In the genomic region with DNA sequence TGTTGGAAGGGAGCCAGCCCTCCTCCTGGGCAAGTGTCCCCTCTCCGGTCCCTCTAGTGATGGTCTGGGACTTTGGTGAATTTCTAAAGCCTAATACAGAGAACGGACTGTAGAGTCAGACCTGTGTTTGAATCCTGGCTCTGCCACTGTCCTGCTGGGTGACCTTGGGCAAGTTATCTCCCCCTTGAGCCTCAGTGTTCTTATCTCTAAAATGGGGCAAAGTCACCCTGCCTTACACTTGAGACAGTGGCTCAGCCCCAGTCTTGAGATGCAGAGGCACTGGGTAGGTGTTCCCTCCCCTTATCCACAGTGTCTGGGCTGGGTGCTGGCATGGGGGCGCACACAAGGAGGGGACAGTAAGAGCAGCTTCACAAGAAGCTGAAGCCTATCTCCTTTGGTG, we compare ENCODE assay signal across 23 cellular contexts. TPM values are rescaled to one million over a fixed set of nuclear protein-coding genes. Genes with fewer than 3 reads are reported as not detected.
DNase-seq lines count a peak whose midpoint lies in the region; ATAC-seq, FAIRE-seq and TF ChIP-seq lines count a peak whose summit lies in the region.
"Had no signal": no experiment of that assay in that cellular context is flagged by ENCODE, and none has a peak within 500 bp of the region (broad histone marks: within the 10 kb centered on the region; RNA-seq: fewer than 3 reads in every experiment).

No MANE protein-coding gene starts in this region.

- no peaks in the 10 kb centered on the region for H3K9me2 ChIP-seq in PC-9 (ENCODE audit: insufficient read depth)

- no peak for TF ChIP-seq CTCF in HepG2 (CRISPR knock-in tag; IDR thresholded peaks at IDR 0.05)
- no peak for TF ChIP-seq CTCF in right lobe of liver (IDR thresholded peaks at IDR 0.05)
- TF ChIP-seq CTCF in PC-9 (conservative IDR thresholded peaks at IDR 0.05), result no peak
- TF ChIP-seq CTCF in osteoblast (IDR thresholded peaks at IDR 0.05; ENCODE audit: extremely low read depth, low read depth, low read length), result no peak

- H3K36me3 ChIP-seq in HepG2 (replicated peaks in 1 of 2; ENCODE audit: control insufficient read depth in 1 of 2, insufficient read depth in 2 of 2, low read length in 2 of 2) (peaks cover 8 to 43% of the 10 kb centered on the region in 2 experiments; a peak in 4 of 5 replicates), right lobe of liver (peaks cover 0 to 26% (median 6%) of the 10 kb centered on the region in 4 donors), PC-9 (ENCODE audit: low read depth) (0 out of 2 replicates have a peak, but pooled peaks cover 7% of the 10 kb centered on the region), osteoblast (ENCODE audit: insufficient read depth, low read length) (no peaks in the 10 kb centered on the region), subcutaneous abdominal adipose tissue (ENCODE audit: control insufficient read depth in 5 of 5, insufficient read depth in 5 of 5, low read length in 5 of 5) (peaks cover 3 to 91% (median 72%) of the 10 kb centered on the region in 5 donors)
- H3K36me3 ChIP-seq: BE2C, BLaER1 had no signal

- peaks cover 73% of the 10 kb centered on the region for H3K4me1 ChIP-seq in HepG2 (ENCODE audit: insufficient read depth, low read length)
- H3K4me1 ChIP-seq in right lobe of liver, result peaks cover 0 to 85% (median 26%) of the 10 kb centered on the region in 4 donors
- peaks cover 31% of the 10 kb centered on the region for H3K4me1 ChIP-seq in PC-9 (replicated peaks; ENCODE audit: insufficient read depth)
- no peaks in the 10 kb centered on the region for H3K4me1 ChIP-seq in osteoblast (ENCODE audit: insufficient read depth, low read length)
- peaks cover 5 to 79% (median 34%) of the 10 kb centered on the region in 5 donors for H3K4me1 ChIP-seq in subcutaneous abdominal adipose tissue (ENCODE audit: control insufficient read depth in 5 of 5, insufficient read depth in 5 of 5, low read length in 5 of 5)
- H3K4me1 ChIP-seq: BE2C, BLaER1 had no signal

- H3K79me2 ChIP-seq in HepG2 (ENCODE audit: insufficient read depth, low read length) (no peaks in the 10 kb centered on the region), PC-9 (ENCODE audit: low read depth) (no peaks in the 10 kb centered on the region), osteoblast (ENCODE audit: insufficient read depth, low read length) (no peaks in the 10 kb centered on the region)

- CTCF ChIA-PET in HepG2 (lab: Yijun Ruan, JAX; ENCODE audit: low intra/inter-chr PET ratio, low total read pairs) (no interaction called here), PC-9 (lab: Charles Lee) (no interaction called here)

- no peak overlapping the region for H3K9ac ChIP-seq in HepG2 (ENCODE audit: insufficient read depth, low read depth, low read length)
- peak overlapping the region in 2 of 5 donors; percentile 16 to 24 for H3K9ac ChIP-seq in subcutaneous abdominal adipose tissue (ENCODE audit: low read length in 5 of 5)
- H3K9ac ChIP-seq: BLaER1 had no signal

- H2AFZ ChIP-seq in HepG2 (ENCODE audit: low read length) (no peak overlapping the region), PC-9 (no peak overlapping the region), osteoblast (ENCODE audit: low read length) (no peak overlapping the region)

- H3K9me3 ChIP-seq in HepG2 (ENCODE audit: low read length) (no peaks in the 10 kb centered on the region), right lobe of liver (no peaks in the 10 kb centered on the region), PC-9 (ENCODE audit: insufficient read depth, low read depth) (no peaks in the 10 kb centered on the region), osteoblast (ENCODE audit: low read depth, low read length) (no peaks in the 10 kb centered on the region), subcutaneous abdominal adipose tissue (ENCODE audit: control insufficient read depth in 5 of 5, low read length in 5 of 5) (no peaks in the 10 kb centered on the region)
- H3K9me3 ChIP-seq: BE2C, BLaER1, Caco-2 had no signal

- H4K20me1 ChIP-seq in HepG2 (ENCODE audit: insufficient read depth, low read length) (no peaks in the 10 kb centered on the region), PC-9 (ENCODE audit: insufficient read depth) (no peaks in the 10 kb centered on the region), osteoblast (ENCODE audit: insufficient read depth, low read length) (no peaks in the 10 kb centered on the region)
- H4K20me1 ChIP-seq: BLaER1 had no signal

- TF ChIP-seq EP300 in HepG2 (IDR thresholded peaks at IDR 0.05; ENCODE audit: low read depth in 2 of 2, low read length in 2 of 2), result no peak
- no peak for TF ChIP-seq EP300 in HepG2 (CRISPR knock-in tag; IDR thresholded peaks at IDR 0.05; ENCODE audit: borderline replicate concordance)

- no peak for DNase-seq in HepG2 (ENCODE audit: low spot score)
- no peak for DNase-seq in right lobe of liver
- DNase-seq in PC-9, result no peak
- peak; percentile 46 for DNase-seq in osteoblast (ENCODE audit: insufficient read length, low spot score, missing footprints)
- DNase-seq in amygdala (lab: John Stamatoyannopoulos, UW), result no peak
- DNase-seq: 8988T; ACHN; BE2C; C1 segment of cervical spinal cord; Caco-2; Calu3; CD4-positive, alpha-beta T cell; CD8-positive, alpha-beta T cell; DMS79 treated with DMSO at 0.1 percent for 48 hours; GF-D8 had no signal

- in situ Hi-C loops in HepG2 (cut with HindIII; ENCODE audit: extremely low pct_ligation_motif_present, low pct_unique_long_range_greater_than_20kb), result no loop called here

- H3K4me3 ChIP-seq in HepG2 (replicated peaks in 1 of 3; ENCODE audit: insufficient read depth in 1 of 3, low read depth in 2 of 3, low read length in 3 of 3) (no peak overlapping the region), right lobe of liver (no peak overlapping the region), PC-9 (no peak overlapping the region), osteoblast (ENCODE audit: insufficient read depth, low read length) (no peak overlapping the region), subcutaneous abdominal adipose tissue (ENCODE audit: low read depth in 1 of 5, low read length in 5 of 5) (no peak overlapping the region)
- H3K4me3 ChIP-seq: BLaER1 had no signal

- H3K27ac ChIP-seq in HepG2 (ENCODE audit: extremely low read length, insufficient read depth, low read length) (no peak overlapping the region), right lobe of liver (no peak overlapping the region), PC-9 (no peak overlapping the region), osteoblast (ENCODE audit: low read depth, low read length) (no peak overlapping the region), subcutaneous abdominal adipose tissue (ENCODE audit: low read depth, low read length) (peak overlapping the region; percentile 23)
- H3K27ac ChIP-seq: BLaER1 had no signal

- BruUV-seq in HepG2 (replicated peaks; lab: Mats Ljungman, UMichigan) (no TSS peak), PC-9 (replicated peaks; lab: Mats Ljungman, UMichigan) (no TSS peak)

- 100% methylated on average over 1 of the region's 3 CpGs for WGBS in HepG2 (ENCODE audit: low lambda C conversion rate)
- no CpG with 5 or more reads among the region's 3 CpGs for WGBS in right lobe of liver (ENCODE audit: insufficient coverage, low coverage, low lambda C conversion rate, missing lambda C conversion rate)

- H3K4me2 ChIP-seq in HepG2 (ENCODE audit: low read depth, low read length) (no peak overlapping the region), PC-9 (peak overlapping the region; percentile 27; the same call in 1 of the 2 replicates), osteoblast (ENCODE audit: insufficient read depth, low read length) (no peak overlapping the region)
- H3K4me2 ChIP-seq: BLaER1 had no signal

- FAIRE-seq in HepG2 (lab: Jason Lieb, UNC), result no peak
- FAIRE-seq: A204.1, D721Med, G401.6, GM12891 had no signal

- POLR2A ChIA-PET in HepG2 (lab: Yijun Ruan, JAX) (no interaction called here), PC-9 (lab: Charles Lee; ENCODE audit: unreplicated experiment) (interaction anchor here (0.7 kb wide), 1 partner anchor 576 kb away, joined by 11 read pairs; no protein-coding TSS in a partner anchor)

- no peaks in the 10 kb centered on the region for H3K27me3 ChIP-seq in HepG2 (ENCODE audit: control insufficient read depth in 1 of 2, insufficient read depth in 2 of 2, low read length in 2 of 2)
- H3K27me3 ChIP-seq in right lobe of liver, result no peaks in the 10 kb centered on the region
- H3K27me3 ChIP-seq in PC-9 (ENCODE audit: insufficient read depth, low read depth), result no peaks in the 10 kb centered on the region
- H3K27me3 ChIP-seq in osteoblast (ENCODE audit: insufficient read depth, low read length), result no peaks in the 10 kb centered on the region
- no peaks in the 10 kb centered on the region for H3K27me3 ChIP-seq in subcutaneous abdominal adipose tissue (ENCODE audit: control insufficient read depth in 5 of 5, insufficient read depth in 4 of 5, low read length in 5 of 5)
- H3K27me3 ChIP-seq: BE2C, BLaER1 had no signal

- peaks cover 24% of the 10 kb centered on the region; the same call in 1 of the 2 replicates for H3F3A ChIP-seq in PC-9 (ENCODE audit: insufficient read depth, low read depth)

- intact Hi-C loops in HepG2 (cut with micrococcal nuclease; ENCODE audit: unreplicated experiment), result no loop called here
- intact Hi-C loops in right lobe of liver (cut with DNase I), result no loop called here
- intact Hi-C loops in PC-9 (cut with micrococcal nuclease; ENCODE audit: unreplicated experiment), result no loop called here

- no peak for TF ChIP-seq POLR2A in HepG2 (IDR thresholded peaks at IDR 0.05; ENCODE audit: insufficient read depth in 1 of 2, low read depth in 2 of 2, low read length in 2 of 2)
- TF ChIP-seq POLR2A in right lobe of liver (IDR thresholded peaks at IDR 0.05), result no peak

- ATAC-seq in HepG2 (no peak), right lobe of liver (no peak), HG02870 (IDR thresholded peaks at IDR 0.05; ENCODE audit: unreplicated experiment) (no peak), GM19351 (IDR thresholded peaks at IDR 0.05; ENCODE audit: unreplicated experiment) (no peak)
- ATAC-seq: CD8-positive, alpha-beta T cell had no signal

- no peak for TF ChIP-seq RAD21 in HepG2 (CRISPR knock-in tag; IDR thresholded peaks at IDR 0.05)

RNA-seq across cellular contexts. Expression of a gene that starts 20.9 kb away (rescaled TPM):
- total RNA-seq in HepG2 (2016; rRNA removed; fragmentation: Illumina TruSeq; extraction: Trizol) (39.4 and 65.6 TPM in 2 replicates), right lobe of liver (100 to 1,000 TPM in 5 of 6 experiments, 10 to 100 TPM in 1; 33.1 to 166 (median 124) TPM), PC-9 (2021) (6.5 and 7.1 TPM in 2 replicates), osteoblast (2.9 and 3.6 TPM in 2 replicates)
- 13.6 and 17.8 TPM in 2 replicates for total RNA-seq in HepG2 (2016; cell fraction: cytosol; rRNA removed; fragmentation: Illumina TruSeq; extraction: Trizol; ENCODE audit: low read depth)
- total RNA-seq in HepG2 (2016; cell fraction: insoluble cytoplasmic fraction; rRNA removed; fragmentation: Illumina TruSeq; extraction: Trizol), result 37.7 and 67.0 TPM in 2 replicates
- 33.7 and 43.0 TPM in 2 replicates for total RNA-seq in HepG2 (2016; cell fraction: membrane; rRNA removed; fragmentation: Illumina TruSeq; extraction: Trizol)
- total RNA-seq in HepG2 (2016; cell fraction: nucleus; rRNA removed; fragmentation: Illumina TruSeq; extraction: Trizol), result 51.0 and 57.6 TPM in 2 replicates
- polyA plus RNA-seq in HepG2 (2011; rRNA removed), result 39.0 and 47.6 TPM in 2 replicates
- 38.9 and 41.0 TPM in 2 replicates for polyA plus RNA-seq in HepG2 (2011; cell fraction: cytosol; rRNA removed)
- polyA plus RNA-seq in HepG2 (2011; cell fraction: nucleus; rRNA removed), result 13.1 and 13.7 TPM in 2 replicates
- polyA plus RNA-seq in HepG2 (2012), result 15.7 and 19.7 TPM in 2 replicates
- polyA plus RNA-seq in HepG2 (2016; cell fraction: cytosol; fragmentation: Illumina TruSeq; extraction: Trizol; ENCODE audit: low read depth), result 13.9 and 19.4 TPM in 2 replicates
- 39.1 and 40.5 TPM in 2 replicates for polyA plus RNA-seq in HepG2 (2016; cell fraction: insoluble cytoplasmic fraction; fragmentation: Illumina TruSeq; extraction: Trizol; ENCODE audit: low read depth)
- polyA plus RNA-seq in HepG2 (2016; cell fraction: membrane; fragmentation: Illumina TruSeq; extraction: Trizol; ENCODE audit: low read depth), result 26.5 and 38.6 TPM in 2 replicates
- 85.2 and 85.5 TPM in 2 replicates for polyA plus RNA-seq in HepG2 (2016; cell fraction: nucleus; fragmentation: Illumina TruSeq; extraction: Trizol; ENCODE audit: insufficient read depth, low read depth)
- 9.8 and 63.2 TPM in 2 replicates for polyA minus RNA-seq in HepG2 (2011; rRNA and poly(A)+ RNA removed; ENCODE audit: low replicate concordance)
- 11.2 and 11.5 TPM in 2 replicates for polyA minus RNA-seq in HepG2 (2011; cell fraction: cytosol; rRNA and poly(A)+ RNA removed)
- 9.3 and 9.8 TPM in 2 replicates for polyA minus RNA-seq in HepG2 (2011; cell fraction: nucleus; rRNA and poly(A)+ RNA removed)
- total RNA-seq: CD8-positive, alpha-beta T cell had no signal

RNA-seq across cellular contexts. Expression of a gene that starts 25.5 kb away (rescaled TPM):
- total RNA-seq in HepG2 (2016; rRNA removed; fragmentation: Illumina TruSeq; extraction: Trizol) (17.2 and 17.3 TPM in 2 replicates), right lobe of liver (10 to 100 TPM in 3 of 6 experiments, 1 to 10 TPM in 3; 8.8 to 12.6 (median 10.3) TPM), PC-9 (2021) (18.6 and 20.4 TPM in 2 replicates), osteoblast (28.2 and 30.4 TPM in 2 replicates)
- total RNA-seq in HepG2 (2016; cell fraction: cytosol; rRNA removed; fragmentation: Illumina TruSeq; extraction: Trizol; ENCODE audit: low read depth), result 6.1 and 9.8 TPM in 2 replicates
- total RNA-seq in HepG2 (2016; cell fraction: insoluble cytoplasmic fraction; rRNA removed; fragmentation: Illumina TruSeq; extraction: Trizol), result 15.0 and 18.0 TPM in 2 replicates
- total RNA-seq in HepG2 (2016; cell fraction: membrane; rRNA removed; fragmentation: Illumina TruSeq; extraction: Trizol), result 11.6 and 11.7 TPM in 2 replicates
- 43.2 and 46.0 TPM in 2 replicates for total RNA-seq in HepG2 (2016; cell fraction: nucleus; rRNA removed; fragmentation: Illumina TruSeq; extraction: Trizol)
- 8.9 and 9.7 TPM in 2 replicates for polyA plus RNA-seq in HepG2 (2011; rRNA removed)
- polyA plus RNA-seq in HepG2 (2011; cell fraction: cytosol; rRNA removed), result 5.6 and 7.4 TPM in 2 replicates
- polyA plus RNA-seq in HepG2 (2011; cell fraction: nucleus; rRNA removed), result 8.4 TPM in 2 replicates
- polyA plus RNA-seq in HepG2 (2012), result 8.4 and 11.9 TPM in 2 replicates
- 1.5 and 1.6 TPM in 2 replicates for polyA plus RNA-seq in HepG2 (2016; cell fraction: cytosol; fragmentation: Illumina TruSeq; extraction: Trizol; ENCODE audit: low read depth)
- 10.9 and 14.5 TPM in 2 replicates for polyA plus RNA-seq in HepG2 (2016; cell fraction: insoluble cytoplasmic fraction; fragmentation: Illumina TruSeq; extraction: Trizol; ENCODE audit: low read depth)
- 5.0 and 5.5 TPM in 2 replicates for polyA plus RNA-seq in HepG2 (2016; cell fraction: membrane; fragmentation: Illumina TruSeq; extraction: Trizol; ENCODE audit: low read depth)
- polyA plus RNA-seq in HepG2 (2016; cell fraction: nucleus; fragmentation: Illumina TruSeq; extraction: Trizol; ENCODE audit: insufficient read depth, low read depth), result 20.6 and 22.8 TPM in 2 replicates
- 10.9 and 19.7 TPM in 2 replicates for polyA minus RNA-seq in HepG2 (2011; rRNA and poly(A)+ RNA removed; ENCODE audit: low replicate concordance)
- polyA minus RNA-seq in HepG2 (2011; cell fraction: cytosol; rRNA and poly(A)+ RNA removed), result 5.9 and 6.2 TPM in 2 replicates
- 77.1 and 79.4 TPM in 2 replicates for polyA minus RNA-seq in HepG2 (2011; cell fraction: nucleus; rRNA and poly(A)+ RNA removed)
